8 cellular contexts compared by ENCODE assay signal in genomic region chr2:208253518-208254117, GRCh38. TPM values are rescaled to one million over a fixed set of nuclear protein-coding genes. Genes with fewer than 3 reads are reported as not detected.
DNase-seq lines count a peak whose midpoint lies in the region; ATAC-seq and TF ChIP-seq lines count a peak whose summit lies in the region.

No MANE protein-coding gene starts in this region.

- peak; percentile 32 for DNase-seq in fibroblast of villous mesenchyme (ENCODE audit: low read depth)
- no peak for DNase-seq in skeletal muscle cell (ENCODE audit: low read depth)
- DNase-seq in NCI-H446 treated with DMSO at 0.1 percent for 48 hours (lab: John Stamatoyannopoulos, UW): no peak
- DNase-seq in SIG-M5 treated with dmso at 0.1 percent for 504 hours (lab: John Stamatoyannopoulos, UW; ENCODE audit: unreplicated experiment): no peak
- DNase-seq in HK-2 (ENCODE audit: unreplicated experiment): no peak

- ATAC-seq in SK-N-SH treated with all-trans-retinoic acid at 6 μM for 48 hours: peak; percentile 7
- no peak for ATAC-seq in GM19455 (IDR thresholded peaks at IDR 0.05; ENCODE audit: unreplicated experiment)

- H3K4me3 ChIP-seq in GM12875 (ENCODE audit: low read depth, low read length): peak overlapping the region; percentile 57
- H3K4me3 ChIP-seq in fibroblast of villous mesenchyme (ENCODE audit: low read depth, low read length): peak overlapping the region; percentile 72
- H3K4me3 ChIP-seq in skeletal muscle cell (ENCODE audit: low read depth, low read length): peak overlapping the region; percentile 71

- TF ChIP-seq CTCF in GM12875 (IDR thresholded peaks at IDR 0.05; ENCODE audit: borderline replicate concordance, insufficient read depth, low read depth, low read length): no peak
- no peak for TF ChIP-seq CTCF in fibroblast of villous mesenchyme (IDR thresholded peaks at IDR 0.05; ENCODE audit: insufficient read depth, low read depth, low read length)

TF ChIP-seq in SK-N-SH treated with all-trans-retinoic acid at 6 μM for 48 hours, 23 proteins besides CTCF, POLR2A, EP300 and RAD21:
- TF ChIP-seq PPARA (CRISPR knock-in tag; IDR thresholded peaks at IDR 0.05; ENCODE audit: borderline replicate concordance): no peak
- no peak for TF ChIP-seq ZNF70 (CRISPR knock-in tag; IDR thresholded peaks at IDR 0.05)
- no peak for TF ChIP-seq TOX (CRISPR knock-in tag; IDR thresholded peaks at IDR 0.05; ENCODE audit: borderline replicate concordance)

RNA-seq across cellular contexts. Expression of gene IDH1, which starts 1.3 kb away (rescaled TPM):
- total RNA-seq in fibroblast of villous mesenchyme: 203 and 215 TPM in 2 replicates

RNA-seq across cellular contexts. Expression of gene PIKFYVE, which starts 12.4 kb away (rescaled TPM):
- total RNA-seq in fibroblast of villous mesenchyme: 36.1 and 46.6 TPM in 2 replicates
